Comparison of ENCODE assay signal across 26 cellular contexts in genomic region chr3:87702600-87702999, GRCh38.
"Had no signal": no experiment of that assay in that cellular context is flagged by ENCODE, and none has a peak within 500 bp of the region (broad histone marks: within the 10 kb centered on the region; RNA-seq: fewer than 3 reads in every experiment).

No MANE protein-coding gene starts in this region.

- H3K9me3 ChIP-seq: suprapubic skin, testis, thoracic aorta, thyroid gland, tibial artery, tibial nerve, transverse colon, upper lobe of left lung, upper lobe of right lung, uterus, vagina had no signal

- H3K27me3 ChIP-seq: stomach, suprapubic skin, testis, thyroid gland, tibial artery, tibial nerve, transverse colon, upper lobe of left lung, upper lobe of right lung, uterus, vagina had no signal

- H3K27ac ChIP-seq: stomach, suprapubic skin, testis, thoracic aorta, thyroid gland, tibial artery, tibial nerve, transverse colon, upper lobe of left lung, upper lobe of right lung, uterus, vagina had no signal

- H3K4me1 ChIP-seq: stomach, suprapubic skin, testis, thyroid gland, tibial artery, tibial nerve, transverse colon, upper lobe of left lung, upper lobe of right lung, uterus, vagina had no signal

- FAIRE-seq: urothelium cell line had no signal

- DNase-seq: stimulated activated CD4-positive, alpha-beta T cell treated with anti-CD3 and anti-CD28 coated beads, Interleukin-2, amount 100 ng/mL, for 48 hours; stimulated activated CD4-positive, alpha-beta T cell treated with anti-CD3 and anti-CD28 coated beads, Interleukin-4, amount 100 ng/mL, for 1 hour; stimulated activated CD4-positive, alpha-beta T cell treated with anti-CD3 and anti-CD28 coated beads, Interleukin-4, amount 100 ng/mL, for 24 hours; stimulated activated CD4-positive, alpha-beta T cell treated with anti-CD3 and anti-CD28 coated beads, Interleukin-4, amount 100 ng/mL, for 4 hours; stimulated activated CD8-positive, alpha-beta memory T cell treated with anti-CD3 and anti-CD28 coated beads, Interleukin-4, amount 100 ng/mL, for 48 hours; stimulated activated naive B cell treated with anti-CD40 and anti-IgM and Interleukin-4, amounts not matched to agents 10 μg/mL and 1 μg/mL and 100 μg/mL, for 72 hours; stimulated activated naive CD4-positive, alpha-beta T cell; stimulated activated naive CD4-positive, alpha-beta T cell treated with Interleukin-2 at 50 U/mL for 16 hours; stimulated activated naive CD8-positive, alpha-beta T cell treated with anti-CD3 and anti-CD28 coated beads, Interleukin-15, amount 100 ng/mL, for 72 hours; stimulated activated naive CD8-positive, alpha-beta T cell treated with anti-CD3 and anti-CD28 coated beads, Interleukin-15, Interleukin-2, amounts not matched to agents 100 U/mL and 50 U/mL, for 24 hours; stomach; substantia nigra; testis; thyroid gland; tibial artery; transverse colon; upper lobe of left lung; upper lobe of right lung; uterus had no signal

- H3K4me3 ChIP-seq: stomach, suprapubic skin, testis, thoracic aorta, thyroid gland, tibial artery, tibial nerve, transverse colon, upper lobe of left lung, upper lobe of right lung, uterus, vagina had no signal

- ATAC-seq: stimulated activated effector memory CD8-positive, alpha-beta T cell treated with anti-CD3 and anti-CD28 coated beads, Interleukin-12 subunit alpha, Interleukin-12 subunit beta, amount 100 ng/mL, for 72 hours; stimulated activated memory B cell treated with anti-CD40 and anti-IgM and Interleukin-4, amounts not matched to agents 10 μg/mL and 1 μg/mL and 100 μg/mL, for 72 hours; stimulated activated naive B cell treated with anti-CD40 and anti-IgM and Interleukin-4, amounts not matched to agents 10 μg/mL and 1 μg/mL and 100 μg/mL, for 72 hours; stimulated activated naive CD8-positive, alpha-beta T cell treated with anti-CD3 and anti-CD28 coated beads, Interleukin-15, amount 100 ng/mL, for 72 hours; stimulated activated naive CD8-positive, alpha-beta T cell treated with anti-CD3 and anti-CD28 coated beads, Interleukin-15, Interleukin-2, amounts not matched to agents 100 U/mL and 50 U/mL, for 24 hours; upper lobe of right lung had no signal

- H3K36me3 ChIP-seq: stomach, suprapubic skin, thoracic aorta, thyroid gland, tibial artery, tibial nerve, transverse colon, upper lobe of left lung, upper lobe of right lung, uterus, vagina had no signal
